ENCODE assay signal across 23 cellular contexts in the genomic region with DNA sequence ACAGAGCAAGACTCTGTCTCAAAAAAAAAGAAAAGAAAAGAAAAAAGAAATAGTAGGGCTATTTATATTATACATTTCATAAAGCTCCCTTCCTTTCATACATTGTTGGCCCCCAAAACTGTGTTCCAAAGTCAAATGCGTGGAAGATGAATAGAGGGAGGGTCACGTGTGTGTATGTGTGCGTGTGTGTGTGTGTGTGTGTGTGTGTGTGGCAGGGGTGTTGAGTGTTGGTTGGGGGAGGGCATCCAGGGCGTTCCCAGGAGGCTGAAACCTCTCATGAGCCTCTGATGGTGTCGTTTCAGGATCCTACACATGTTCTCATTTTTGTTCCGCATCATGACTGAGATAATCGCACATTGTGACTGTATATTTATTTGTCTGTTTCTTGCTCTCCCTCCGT. TPM values are rescaled to one million over a fixed set of nuclear protein-coding genes. Genes with fewer than 3 reads are reported as not detected.
DNase-seq lines count a peak whose midpoint lies in the region; ATAC-seq, FAIRE-seq and TF ChIP-seq lines count a peak whose summit lies in the region.
"Had no signal": no experiment of that assay in that cellular context is flagged by ENCODE, and none has a peak within 500 bp of the region (broad histone marks: within the 10 kb centered on the region; RNA-seq: fewer than 3 reads in every experiment).

No MANE protein-coding gene starts in this region.

- no peaks in the 10 kb centered on the region for H4K20me1 ChIP-seq in BLaER1

- ATAC-seq in HG03280 (IDR thresholded peaks at IDR 0.05; ENCODE audit: unreplicated experiment), result no peak
- ATAC-seq: HepG2 had no signal

- H3K4me3 Mint-ChIP-seq in endodermal cell, result no peak overlapping the region
- no peak overlapping the region for H3K4me3 Mint-ChIP-seq in activated T-cell treated with anti-CD3 and anti-CD28 coated beads, Interleukin-2, amount 50 U/mL, for 24 hours
- H3K4me3 Mint-ChIP-seq: CD4-positive, CD25-positive, alpha-beta regulatory T cell; CD8-positive, alpha-beta memory T cell; IgD-negative memory B cell had no signal

- H3K9ac ChIP-seq in BLaER1 (no peak overlapping the region), endodermal cell (ENCODE audit: extremely low read depth, low read length, poor library complexity, severe bottlenecking) (no peak overlapping the region)
- H3K9ac ChIP-seq: GM23248 had no signal

- TF ChIP-seq CTCF in endodermal cell (conservative IDR thresholded peaks at IDR 0.05) (no peak), suprapubic skin (IDR thresholded peaks at IDR 0.05) (no peak)

- no peak for TF ChIP-seq EP300 in suprapubic skin (IDR thresholded peaks at IDR 0.05)

- H3K27me3 Mint-ChIP-seq in endodermal cell (ENCODE audit: insufficient read depth), result peaks cover 20% of the 10 kb centered on the region
- no peaks in the 10 kb centered on the region for H3K27me3 Mint-ChIP-seq in activated T-cell treated with anti-CD3 and anti-CD28 coated beads, Interleukin-2, amount 50 U/mL, for 24 hours

- no peak for TF ChIP-seq POLR2A in suprapubic skin (IDR thresholded peaks at IDR 0.05)

- H3K36me3 ChIP-seq in BLaER1 (no peaks in the 10 kb centered on the region), endodermal cell (ENCODE audit: control insufficient read depth, insufficient read depth, low read length) (no peaks in the 10 kb centered on the region), suprapubic skin (no peaks in the 10 kb centered on the region)

- no peak overlapping the region for H3K27ac Mint-ChIP-seq in endodermal cell
- H3K27ac Mint-ChIP-seq in activated T-cell treated with anti-CD3 and anti-CD28 coated beads, Interleukin-2, amount 50 U/mL, for 24 hours, result no peak overlapping the region
- H3K27ac Mint-ChIP-seq: CD4-positive, CD25-positive, alpha-beta regulatory T cell; IgD-negative memory B cell had no signal

- whole genome bisulfite sequencing in endodermal cell (ENCODE audit: insufficient coverage in 1 of 2, insufficient read length in 1 of 2), 2 experiments, result 83 to 92% methylated on average over 4 to 8 of the region's 8 CpGs
- 64% methylated on average over 8 of the region's 8 CpGs for WGBS in suprapubic skin

- DNase-seq in HTR-8/SVneo (ENCODE audit: insufficient read length, low spot score) (no peak), endodermal cell (peak; percentile 28), suprapubic skin (ENCODE audit: low spot score in 2 of 2) (peak; percentile 15 to 23), OCI-M2 (lab: John Stamatoyannopoulos, UW; ENCODE audit: unreplicated experiment) (no peak)
- no peak for DNase-seq in activated T-cell treated with anti-CD3 and anti-CD28 coated beads, Interleukin-2, amount 50 U/mL, for 24 hours
- DNase-seq: 8988T; C1 segment of cervical spinal cord; CD4-positive, CD25-positive, alpha-beta regulatory T cell; CD8-positive, alpha-beta memory T cell; COR-L47; GM23248; HCEC 1CT had no signal

- H3K27ac ChIP-seq in BLaER1, result no peak overlapping the region
- H3K27ac ChIP-seq in endodermal cell (ENCODE audit: low read depth, low read length), result no peak overlapping the region
- H3K27ac ChIP-seq in suprapubic skin, result no peak overlapping the region
- H3K27ac ChIP-seq: GM23248 had no signal

- H3K4me3 ChIP-seq in BLaER1, result no peak overlapping the region
- H3K4me3 ChIP-seq in endodermal cell (ENCODE audit: low read length), result no peak overlapping the region
- H3K4me3 ChIP-seq in suprapubic skin, result no peak overlapping the region
- H3K4me3 ChIP-seq: GM23248 had no signal

- H3K9me3 Mint-ChIP-seq in endodermal cell, result no peaks in the 10 kb centered on the region
- H3K9me3 Mint-ChIP-seq in activated T-cell treated with anti-CD3 and anti-CD28 coated beads, Interleukin-2, amount 50 U/mL, for 24 hours, result no peaks in the 10 kb centered on the region

- H3K4me2 ChIP-seq in BLaER1, result peak overlapping the region; percentile 40

- H3K27me3 ChIP-seq in BLaER1 (no peaks in the 10 kb centered on the region), endodermal cell (ENCODE audit: control insufficient read depth, insufficient read depth, low read length, poor library complexity, severe bottlenecking) (peaks cover 6% of the 10 kb centered on the region), suprapubic skin (peaks cover 22% of the 10 kb centered on the region)

- FAIRE-seq in HTR-8/SVneo (lab: Jason Lieb, UNC), result peak; percentile 86
- FAIRE-seq: D721Med, G401.6, GM12891, GM19239, H54, HepG2 had no signal

- H3K9me3 ChIP-seq in BLaER1, result no peaks in the 10 kb centered on the region
- no peaks in the 10 kb centered on the region for H3K9me3 ChIP-seq in endodermal cell (ENCODE audit: control insufficient read depth, low read length)
- H3K9me3 ChIP-seq in suprapubic skin, result no peaks in the 10 kb centered on the region

- peaks cover 39% of the 10 kb centered on the region for H3K4me1 ChIP-seq in BLaER1
- H3K4me1 ChIP-seq in endodermal cell (ENCODE audit: control insufficient read depth, insufficient read depth, low read length), result no peaks in the 10 kb centered on the region
- H3K4me1 ChIP-seq in suprapubic skin, result no peaks in the 10 kb centered on the region

- H3K4me1 Mint-ChIP-seq in endodermal cell, result peaks cover 17% of the 10 kb centered on the region
- peaks cover 5% of the 10 kb centered on the region for H3K4me1 Mint-ChIP-seq in activated T-cell treated with anti-CD3 and anti-CD28 coated beads, Interleukin-2, amount 50 U/mL, for 24 hours (ENCODE audit: low read depth)
- H3K4me1 Mint-ChIP-seq: CD4-positive, CD25-positive, alpha-beta regulatory T cell; CD8-positive, alpha-beta memory T cell; IgD-negative memory B cell had no signal

- no peaks in the 10 kb centered on the region for H3K36me3 Mint-ChIP-seq in endodermal cell (ENCODE audit: low read depth)
- no peaks in the 10 kb centered on the region for H3K36me3 Mint-ChIP-seq in activated T-cell treated with anti-CD3 and anti-CD28 coated beads, Interleukin-2, amount 50 U/mL, for 24 hours (ENCODE audit: low read depth)
- H3K36me3 Mint-ChIP-seq: CD4-positive, CD25-positive, alpha-beta regulatory T cell; IgD-negative memory B cell had no signal

RNA-seq across cellular contexts. Expression of gene BPIFB1, which starts 7.8 kb away (rescaled TPM):
- total RNA-seq in endodermal cell (under 1 TPM; 0.24 to 0.26 TPM), suprapubic skin (not detected)
- polyA plus RNA-seq in endodermal cell (2013, experiment 1 of 2), result 0.53 TPM
- polyA plus RNA-seq in endodermal cell (2013, experiment 2 of 2), result not detected
- total RNA-seq: A673; CD4-positive, CD25-positive, alpha-beta regulatory T cell; CD8-positive, alpha-beta memory T cell; GM23248 had no signal
- polyA plus RNA-seq: AG04450; CD4-positive, CD25-positive, alpha-beta regulatory T cell; CD8-positive, alpha-beta memory T cell; GM23248; IgD-negative memory B cell had no signal

RNA-seq across cellular contexts. Expression of gene BPIFA1, which starts 39.4 kb away (rescaled TPM):
- total RNA-seq in endodermal cell (1 to 10 TPM in 1 of 2 donors, not detected in 1; 1.4 TPM), suprapubic skin (not detected)
- 0.25 TPM for polyA plus RNA-seq in endodermal cell (2013, experiment 1 of 2)
- polyA plus RNA-seq in endodermal cell (2013, experiment 2 of 2), result not detected
- total RNA-seq: A673; CD4-positive, CD25-positive, alpha-beta regulatory T cell; CD8-positive, alpha-beta memory T cell; GM23248; HepG2 had no signal
- polyA plus RNA-seq: AG04450; CD4-positive, CD25-positive, alpha-beta regulatory T cell; CD8-positive, alpha-beta memory T cell; GM23248; HepG2; IgD-negative memory B cell had no signal

RNA-seq across cellular contexts. Expression of gene BPIFA3, which starts 58.1 kb away (rescaled TPM):
- not detected for total RNA-seq in endodermal cell
- not detected for polyA plus RNA-seq in endodermal cell (2013, experiment 1 of 2)
- not detected for polyA plus RNA-seq in endodermal cell (2013, experiment 2 of 2)
- not detected for total RNA-seq in suprapubic skin
- total RNA-seq: A673; CD4-positive, CD25-positive, alpha-beta regulatory T cell; CD8-positive, alpha-beta memory T cell; GM23248; HepG2 had no signal
- polyA plus RNA-seq: AG04450; CD4-positive, CD25-positive, alpha-beta regulatory T cell; CD8-positive, alpha-beta memory T cell; GM23248; HepG2; IgD-negative memory B cell had no signal

Comparison
In these comparisons a context has a peak if more than half of its experiments do, and no peak if none do; other contexts are left out.
1. DNase-seq: peak in endodermal cell (single experiment) and suprapubic skin (2 of 2); none in HTR-8/SVneo (single experiment), activated T-cell treated with anti-CD3 and anti-CD28 coated beads, Interleukin-2, amount 50 U/mL, for 24 hours (single experiment) and OCI-M2 (single experiment).